Comparison of ENCODE assay signal across 21 cellular contexts in genomic region chr11:10484461-10485180, GRCh38. TPM values are rescaled to one million over a fixed set of nuclear protein-coding genes. Genes with fewer than 3 reads are reported as not detected.
DNase-seq lines count a peak whose midpoint lies in the region; ATAC-seq, FAIRE-seq and TF ChIP-seq lines count a peak whose summit lies in the region.
"Had no signal": no experiment of that assay in that cellular context is flagged by ENCODE, and none has a peak within 500 bp of the region (broad histone marks: within the 10 kb centered on the region; RNA-seq: fewer than 3 reads in every experiment).

No MANE protein-coding gene starts in this region.

- no peak for TF ChIP-seq POLR2A in K562 (conservative IDR thresholded peaks at IDR 0.05)

- peaks cover 69% of the 10 kb centered on the region for H3K36me3 Mint-ChIP-seq in activated T-cell treated with anti-CD3 and anti-CD28 coated beads, Interleukin-2, amount 50 U/mL, for 24 hours (ENCODE audit: low read depth)
- peaks cover 48% of the 10 kb centered on the region for H3K36me3 Mint-ChIP-seq in memory B cell
- H3K36me3 Mint-ChIP-seq in type B pancreatic cell, result peaks cover 6% of the 10 kb centered on the region

- H3K36me3 ChIP-seq in K562 (ENCODE audit: control insufficient read depth, insufficient read depth, low read length), result peaks cover 74% of the 10 kb centered on the region; the same call in 2 of the 3 replicates
- peaks cover 4% of the 10 kb centered on the region; the same call in 1 of the 2 replicates for H3K36me3 ChIP-seq in PC-3 (ENCODE audit: low read depth, low read length)
- H3K36me3 ChIP-seq in small intestine (ENCODE audit: control insufficient read depth in 2 of 2, insufficient read depth in 2 of 2, low read length in 2 of 2), result peaks cover 0 to 3% of the 10 kb centered on the region in 2 donors

- H3K4me1 ChIP-seq in K562 (replicated peaks in 1 of 2; ENCODE audit: control insufficient read depth in 2 of 2, insufficient read depth in 2 of 2, low read length in 2 of 2) (no peaks in the 10 kb centered on the region; a peak in 1 of 5 replicates), PC-3 (ENCODE audit: insufficient read depth, low read length) (peaks cover 23% of the 10 kb centered on the region), small intestine (ENCODE audit: control insufficient read depth in 2 of 2, insufficient read depth in 1 of 2, low read depth in 1 of 2, low read length in 1 of 2) (peaks cover 0 to 4% of the 10 kb centered on the region in 2 donors)

- no peak for TF ChIP-seq RAD21 in K562 (CRISPR knock-in tag; conservative IDR thresholded peaks at IDR 0.05 in 1 of 2, IDR thresholded peaks at IDR 0.05 in 1 of 2)

- H4K20me1 ChIP-seq in K562 (replicated peaks; ENCODE audit: control insufficient read depth, insufficient read depth, low read length) (no peaks in the 10 kb centered on the region), PC-3 (ENCODE audit: low read length) (no peaks in the 10 kb centered on the region)

- FAIRE-seq in K562 (lab: Jason Lieb, UNC) (no peak), small intestine (lab: Jason Lieb, UNC) (no peak)
- FAIRE-seq: D721Med, GM19239, H54 had no signal

- WGBS in K562 (ENCODE audit: insufficient coverage, low coverage, missing lambda C conversion rate), result 92% methylated on average over 15 of the region's 16 CpGs
- WGBS in small intestine, 3 donors, result 89 to 91% (median 89%) methylated on average over 16 of the region's 16 CpGs

- H3K4me2 ChIP-seq in K562 (ENCODE audit: insufficient read depth, low read length) (no peak overlapping the region), PC-3 (ENCODE audit: low read length) (no peak overlapping the region)

- BruUV-seq in K562 (replicated peaks; lab: Mats Ljungman, UMichigan) (no TSS peak), PC-3 (replicated peaks; lab: Mats Ljungman, UMichigan) (no TSS peak)

- H3K9me1 ChIP-seq in K562 (ENCODE audit: control insufficient read depth, insufficient read depth, low read length), result no peaks in the 10 kb centered on the region

- H3K79me2 ChIP-seq in K562 (ENCODE audit: control insufficient read depth, insufficient read depth, low read length), result no peaks in the 10 kb centered on the region
- H3K79me2 ChIP-seq in PC-3 (ENCODE audit: low read length), result 0 out of 2 replicates have a peak, but pooled peaks cover 9% of the 10 kb centered on the region

- no peak for ATAC-seq in K562
- ATAC-seq in memory B cell (ENCODE audit: low read depth), result no peak
- ATAC-seq in PC-3, result no peak

- no peaks in the 10 kb centered on the region for H3K9me3 ChIP-seq in K562 (replicated peaks; ENCODE audit: control insufficient read depth, insufficient read depth, low read depth, low read length)
- no peaks in the 10 kb centered on the region for H3K9me3 ChIP-seq in PC-3 (ENCODE audit: low read length)
- H3K9me3 ChIP-seq in small intestine (ENCODE audit: control insufficient read depth, low read depth), result no peaks in the 10 kb centered on the region

- H3K9me2 ChIP-seq in PC-3 (replicated peaks; ENCODE audit: low read length), result no peaks in the 10 kb centered on the region

- POLR2A ChIA-PET in K562 (lab: Yijun Ruan, JAX), result interaction anchor here (0.5 kb wide), 1 partner anchor 250 kb away, joined by 4 read pairs; no protein-coding TSS in a partner anchor
- POLR2A ChIA-PET in PC-3 (lab: Charles Lee; ENCODE audit: unreplicated experiment), result no interaction called here

- H3K27ac ChIP-seq in K562 (ENCODE audit: extremely low read depth, low read depth, low read length) (no peak overlapping the region), PC-3 (ENCODE audit: low read length) (no peak overlapping the region), small intestine (ENCODE audit: low read depth in 1 of 2, low read length in 1 of 2) (no peak overlapping the region)

- H3K4me3 ChIP-seq in K562 (no peak overlapping the region), PC-3 (ENCODE audit: low read length) (no peak overlapping the region), small intestine (ENCODE audit: low read depth in 1 of 2, low read length in 2 of 2) (no peak overlapping the region)

- in situ Hi-C loops in K562 (cut with MboI), result no loop called here

- no peak overlapping the region for H3K27ac Mint-ChIP-seq in activated T-cell treated with anti-CD3 and anti-CD28 coated beads, Interleukin-2, amount 50 U/mL, for 24 hours
- H3K27ac Mint-ChIP-seq in memory B cell, result peak overlapping the region; percentile 99
- no peak overlapping the region for H3K27ac Mint-ChIP-seq in type B pancreatic cell
- H3K27ac Mint-ChIP-seq: HFFc6 had no signal

- no peak overlapping the region for H3K9ac ChIP-seq in K562 (ENCODE audit: insufficient read depth in 1 of 2, low read depth in 2 of 2, low read length in 2 of 2)
- no peak overlapping the region for H3K9ac ChIP-seq in PC-3 (ENCODE audit: low read length)

- no peaks in the 10 kb centered on the region for H3K9me3 Mint-ChIP-seq in activated T-cell treated with anti-CD3 and anti-CD28 coated beads, Interleukin-2, amount 50 U/mL, for 24 hours
- H3K9me3 Mint-ChIP-seq in memory B cell (no peaks in the 10 kb centered on the region), type B pancreatic cell (no peaks in the 10 kb centered on the region)
- H3K9me3 Mint-ChIP-seq: HFFc6 had no signal

- no peak for TF ChIP-seq CTCF in K562 (IDR thresholded peaks at IDR 0.05 in 2 of 3, conservative IDR thresholded peaks at IDR 0.05 in 1 of 3; ENCODE audit: insufficient read depth in 2 of 3, low read depth in 1 of 3, low read length in 3 of 3)
- no peak for TF ChIP-seq CTCF in type B pancreatic cell (conservative IDR thresholded peaks at IDR 0.05)
- TF ChIP-seq CTCF in PC-3 (conservative IDR thresholded peaks at IDR 0.05; ENCODE audit: low read depth, low read length), result no peak

- intact Hi-C loops in K562 (cut with micrococcal nuclease), result no loop called here
- intact Hi-C loops in PC-3 (cut with micrococcal nuclease), result no loop called here

- no peaks in the 10 kb centered on the region for H3K27me3 Mint-ChIP-seq in activated T-cell treated with anti-CD3 and anti-CD28 coated beads, Interleukin-2, amount 50 U/mL, for 24 hours
- H3K27me3 Mint-ChIP-seq in memory B cell (no peaks in the 10 kb centered on the region), type B pancreatic cell (no peaks in the 10 kb centered on the region)

- no peak overlapping the region for H2AFZ ChIP-seq in K562 (ENCODE audit: low read depth, low read length)
- no peak overlapping the region for H2AFZ ChIP-seq in PC-3 (ENCODE audit: low read length)

- CTCF ChIA-PET in K562 (lab: Yijun Ruan, JAX; ENCODE audit: low intra/inter-chr PET ratio) (no interaction called here), PC-3 (lab: Charles Lee) (no interaction called here)

- no peaks in the 10 kb centered on the region for H3F3A ChIP-seq in PC-3 (ENCODE audit: low read length, unreplicated experiment)

- DNase-seq in activated T-cell treated with anti-CD3 and anti-CD28 coated beads, Interleukin-2, amount 50 U/mL, for 24 hours, result peak; percentile 2
- DNase-seq in activated T-cell treated with anti-CD3 and anti-CD28 coated beads for 4 hours, result no peak
- no peak for DNase-seq in K562 (ENCODE audit: extremely low read depth in 1 of 4, low spot score in 3 of 4)
- no peak for DNase-seq in memory B cell (ENCODE audit: low spot score in 2 of 2)
- DNase-seq in type B pancreatic cell (ENCODE audit: extremely low spot score, unreplicated experiment), result peak; percentile 42
- no peak for DNase-seq in PC-3
- DNase-seq in NCI-H2081 treated with DMSO at 0.1 percent for 48 hours (lab: John Stamatoyannopoulos, UW), result no peak
- no peak for DNase-seq in small intestine
- DNase-seq: DMS53, GDM1, HFFc6, Karpas-422, NCI-H1694 treated with DMSO at 0.1 percent for 48 hours, NCI-H446 treated with DMSO at 0.1 percent for 48 hours, NCI-H526 treated with DMSO at 0.1 percent for 48 hours, RPMI8226, SHP77 had no signal

- no peak for TF ChIP-seq EP300 in K562 (IDR thresholded peaks at IDR 0.05; ENCODE audit: low read length)

- no peak overlapping the region for H3K4me3 Mint-ChIP-seq in activated T-cell treated with anti-CD3 and anti-CD28 coated beads, Interleukin-2, amount 50 U/mL, for 24 hours
- H3K4me3 Mint-ChIP-seq in memory B cell (no peak overlapping the region), type B pancreatic cell (no peak overlapping the region)
- H3K4me3 Mint-ChIP-seq: CD14-positive monocyte, HFFc6 had no signal

- H3K4me1 Mint-ChIP-seq in activated T-cell treated with anti-CD3 and anti-CD28 coated beads, Interleukin-2, amount 50 U/mL, for 24 hours (ENCODE audit: low read depth), result peaks cover 16% of the 10 kb centered on the region
- H3K4me1 Mint-ChIP-seq in memory B cell, result peaks cover 26% of the 10 kb centered on the region
- peaks cover 6% of the 10 kb centered on the region for H3K4me1 Mint-ChIP-seq in type B pancreatic cell (ENCODE audit: unreplicated experiment)

- H3K27me3 ChIP-seq in K562 (ENCODE audit: control insufficient read depth in 2 of 2, insufficient read depth in 2 of 2, low read length in 2 of 2) (no peaks in the 10 kb centered on the region), PC-3 (ENCODE audit: low read length) (no peaks in the 10 kb centered on the region), small intestine (ENCODE audit: control insufficient read depth in 2 of 2, insufficient read depth in 2 of 2, low read length in 2 of 2) (no peaks in the 10 kb centered on the region)

RNA-seq across cellular contexts. Expression of gene AMPD3, which starts 29.6 kb away (rescaled TPM):
- total RNA-seq in K562 (2011; cell fraction: chromatin; rRNA removed; ENCODE audit: low replicate concordance), result 55.3 and 77.7 TPM in 2 replicates
- total RNA-seq in K562 (2011; cell fraction: nucleolus; rRNA removed), result 41.2 and 45.5 TPM in 2 replicates
- 42.5 and 52.8 TPM in 2 replicates for total RNA-seq in K562 (2011; cell fraction: nucleoplasm; rRNA removed)
- 11.2 and 14.2 TPM in 2 replicates for total RNA-seq in K562 (2014; rRNA removed)
- total RNA-seq in K562 (2014; rRNA removed; fragmentation: Illumina TruSeq; extraction: Trizol), result 7.1 and 7.8 TPM in 2 replicates
- 6.1 and 7.2 TPM in 2 replicates for total RNA-seq in K562 (2015; rRNA removed; fragmentation: Illumina TruSeq; extraction: Trizol)
- total RNA-seq in K562 (2021), result 17.3 and 17.9 TPM in 2 replicates
- 22.2 and 23.6 TPM in 2 replicates for polyA plus RNA-seq in K562 (2011; rRNA removed)
- polyA plus RNA-seq in K562 (2011; cell fraction: cytosol; rRNA removed), result 17.5 and 39.4 TPM in 2 replicates
- 47.3 and 74.7 TPM in 2 replicates for polyA plus RNA-seq in K562 (2011; cell fraction: nucleus; rRNA removed)
- polyA plus RNA-seq in K562 (2012), result 10.7 and 13.0 TPM in 2 replicates
- polyA plus RNA-seq in K562 (2014; fragmentation: Illumina TruSeq; extraction: Trizol), result 15.3 and 19.7 TPM in 2 replicates
- 1 to 10 TPM; 4.4 to 6.0 TPM for polyA plus RNA-seq in K562 (2014; fragmentation: Nextera tagmentation; extraction: Ambion mirVana)
- 12.8 and 13.4 TPM in 2 replicates for polyA plus RNA-seq in K562 (2014; rRNA removed)
- polyA minus RNA-seq in K562 (2011; rRNA and poly(A)+ RNA removed), result 13.6 and 15.4 TPM in 2 replicates
- 12.5 and 18.0 TPM in 2 replicates for polyA minus RNA-seq in K562 (2011; cell fraction: cytosol; rRNA and poly(A)+ RNA removed)
- 30.7 and 31.7 TPM in 2 replicates for polyA minus RNA-seq in K562 (2011; cell fraction: nucleus; rRNA and poly(A)+ RNA removed)
- total RNA-seq in type B pancreatic cell (ENCODE audit: low replicate concordance), result 7.0 and 9.0 TPM in 2 replicates
- 11.8 and 16.5 TPM in 2 replicates for total RNA-seq in PC-3 (2014; rRNA removed)
- polyA plus RNA-seq in small intestine, result 1 to 10 TPM; 2.7 to 5.1 (median 4.0) TPM

RNA-seq across cellular contexts. Expression of gene RNF141, which starts 56.4 kb away (rescaled TPM):
- total RNA-seq in K562 (2011; cell fraction: chromatin; rRNA removed; ENCODE audit: low replicate concordance), result 5.2 and 16.2 TPM in 2 replicates
- 2.7 and 4.2 TPM in 2 replicates for total RNA-seq in K562 (2011; cell fraction: nucleolus; rRNA removed)
- 10.6 and 20.5 TPM in 2 replicates for total RNA-seq in K562 (2011; cell fraction: nucleoplasm; rRNA removed)
- total RNA-seq in K562 (2014; rRNA removed) (9.5 and 9.7 TPM in 2 replicates), K562 (2014; rRNA removed; fragmentation: Illumina TruSeq; extraction: Trizol) (20.7 and 26.1 TPM in 2 replicates), K562 (2015; rRNA removed; fragmentation: Illumina TruSeq; extraction: Trizol) (13.8 and 16.0 TPM in 2 replicates), K562 (2021) (18.9 and 20.6 TPM in 2 replicates), type B pancreatic cell (ENCODE audit: low replicate concordance) (43.2 and 86.4 TPM in 2 replicates), PC-3 (2014; rRNA removed) (12.6 and 13.8 TPM in 2 replicates)
- polyA plus RNA-seq in K562 (2011; rRNA removed) (23.3 and 27.9 TPM in 2 replicates), K562 (2014; fragmentation: Illumina TruSeq; extraction: Trizol) (13.1 and 14.6 TPM in 2 replicates), K562 (2014; fragmentation: Nextera tagmentation; extraction: Ambion mirVana) (10 to 100 TPM; 44.6 to 51.9 TPM), K562 (2014; rRNA removed) (15.4 and 16.6 TPM in 2 replicates), small intestine (10 to 100 TPM; 13.2 to 20.8 (median 19.2) TPM)
- polyA plus RNA-seq in K562 (2011; cell fraction: cytosol; rRNA removed), result 4.3 and 11.1 TPM in 2 replicates
- polyA plus RNA-seq in K562 (2011; cell fraction: nucleus; rRNA removed), result 7.8 and 10.2 TPM in 2 replicates
- 17.6 and 18.3 TPM in 2 replicates for polyA plus RNA-seq in K562 (2012)
- polyA minus RNA-seq in K562 (2011; rRNA and poly(A)+ RNA removed), result 20.6 and 29.5 TPM in 2 replicates
- polyA minus RNA-seq in K562 (2011; cell fraction: cytosol; rRNA and poly(A)+ RNA removed), result 5.3 and 7.6 TPM in 2 replicates
- polyA minus RNA-seq in K562 (2011; cell fraction: nucleus; rRNA and poly(A)+ RNA removed), result 6.7 and 12.9 TPM in 2 replicates

Comparison
In these comparisons a context has a peak if more than half of its experiments do, and no peak if none do; other contexts are left out.
1. DNase-seq: peak in activated T-cell treated with anti-CD3 and anti-CD28 coated beads, Interleukin-2, amount 50 U/mL, for 24 hours (single experiment) and type B pancreatic cell (single experiment); none in activated T-cell treated with anti-CD3 and anti-CD28 coated beads for 4 hours (single experiment), K562 (0 of 4), memory B cell (0 of 2), PC-3 (single experiment), NCI-H2081 treated with DMSO at 0.1 percent for 48 hours (single experiment) and small intestine (single experiment).